Comparison of ENCODE assay signal across 10 cellular contexts in genomic region chr3:114624047-114624445, GRCh38.
DNase-seq lines count a peak whose midpoint lies in the region; ATAC-seq and TF ChIP-seq lines count a peak whose summit lies in the region.
"Had no signal": no experiment of that assay in that cellular context is flagged by ENCODE, and none has a peak within 500 bp of the region (broad histone marks: within the 10 kb centered on the region; RNA-seq: fewer than 3 reads in every experiment).

No MANE protein-coding gene starts in this region.

- H3K4me1 ChIP-seq in Caco-2 (peaks cover 11% of the 10 kb centered on the region), adrenal gland (replicated peaks in 1 of 2) (peaks cover 27 to 64% of the 10 kb centered on the region in 2 donors), heart right ventricle (peaks cover 9 to 92% (median 67%) of the 10 kb centered on the region in 9 donors)

- no peak overlapping the region for H3K4me3 Mint-ChIP-seq in Caco-2 (ENCODE audit: unreplicated experiment)

- intact Hi-C loops in Caco-2 (cut with micrococcal nuclease; ENCODE audit: unreplicated experiment) (no loop called here), adrenal gland (cut with DNase I) (no loop called here), heart right ventricle (cut with DNase I) (loop anchor here in 3 of 10 donors (5.0 to 10.0 kb wide), 4 partner anchors 172 to 521 kb away; partner anchors contain the start of gene ZBTB20 (in 1 of the 3))

- BruUV-seq in Caco-2 (replicated peaks; lab: Mats Ljungman, UMichigan), result no TSS peak

- DNase-seq in Caco-2, result no peak
- DNase-seq in adrenal gland, result peak; percentile 38 to 83 (median 56)
- peak; percentile 21 to 70 for DNase-seq in heart right ventricle
- peak; percentile 53 for DNase-seq in putamen (ENCODE audit: low spot score)
- no peak for DNase-seq in SW480 (ENCODE audit: low spot score)
- no peak for DNase-seq in activated CD8-positive, alpha-beta memory T cell treated with anti-CD3 and anti-CD28 coated beads, Interleukin-2, amount 50 U/mL, for 4 hours
- no peak for DNase-seq in central memory CD4-positive, alpha-beta T cell
- DNase-seq: retina had no signal

- H3K4me1 Mint-ChIP-seq in Caco-2 (ENCODE audit: low read depth, unreplicated experiment), result peaks cover 13% of the 10 kb centered on the region

- no peak overlapping the region for H3K4me3 ChIP-seq in Caco-2 (ENCODE audit: low read depth, low read length)
- H3K4me3 ChIP-seq in adrenal gland, result peak overlapping the region in 2 of 4 donors; percentile 30 to 58
- H3K4me3 ChIP-seq in heart right ventricle, result peak overlapping the region; percentile 23 to 59 (median 50)
- H3K4me3 ChIP-seq: K562 had no signal

- CTCF ChIA-PET in Caco-2 (lab: Charles Lee), result no interaction called here

- H3K36me3 Mint-ChIP-seq in Caco-2 (ENCODE audit: insufficient read depth, unreplicated experiment), result peaks cover 6% of the 10 kb centered on the region

- TF ChIP-seq CTCF in Caco-2 (IDR thresholded peaks at IDR 0.05; ENCODE audit: insufficient read depth in 1 of 2, low read depth in 1 of 2, low read length in 1 of 2, severe bottlenecking in 1 of 2, unreplicated experiment in 1 of 2), result no peak
- TF ChIP-seq CTCF in adrenal gland (IDR thresholded peaks at IDR 0.05), result no peak
- TF ChIP-seq CTCF in heart right ventricle (IDR thresholded peaks at IDR 0.05), result no peak

- H3K36me3 ChIP-seq in Caco-2 (ENCODE audit: control insufficient read depth, insufficient read depth, low read length) (no peaks in the 10 kb centered on the region), adrenal gland (replicated peaks in 1 of 2) (no peaks in the 10 kb centered on the region), heart right ventricle (no peaks in the 10 kb centered on the region)

- TF ChIP-seq POLR2A in adrenal gland (IDR thresholded peaks at IDR 0.05), result peak in 1 of 2 donors; percentile 46

- no peaks in the 10 kb centered on the region for H3K27me3 Mint-ChIP-seq in Caco-2 (ENCODE audit: insufficient read depth, unreplicated experiment)

- H3K27ac ChIP-seq in adrenal gland (peak overlapping the region; percentile 81 to 99 (median 95)), heart right ventricle (peak overlapping the region; percentile 88 to 98 (median 95))

- H3K9me3 Mint-ChIP-seq in Caco-2 (ENCODE audit: unreplicated experiment), result no peaks in the 10 kb centered on the region

- H3K27me3 ChIP-seq in Caco-2 (replicated peaks; ENCODE audit: control insufficient read depth, insufficient read depth, low read length) (no peaks in the 10 kb centered on the region), adrenal gland (no peaks in the 10 kb centered on the region), heart right ventricle (no peaks in the 10 kb centered on the region)

- H3K27ac Mint-ChIP-seq in Caco-2 (ENCODE audit: unreplicated experiment), result peak overlapping the region; percentile 25

- ATAC-seq in heart right ventricle (peak; percentile 85 to 95 (median 90)), GM18873 (IDR thresholded peaks at IDR 0.05; ENCODE audit: low FRiP score, unreplicated experiment) (no peak)

- no peaks in the 10 kb centered on the region for H3K9me3 ChIP-seq in Caco-2
- no peaks in the 10 kb centered on the region for H3K9me3 ChIP-seq in adrenal gland (replicated peaks in 1 of 3)
- no peaks in the 10 kb centered on the region for H3K9me3 ChIP-seq in heart right ventricle

- 2 to 15% (median 11%) methylated on average over 6 of the region's 6 CpGs for whole genome bisulfite sequencing in adrenal gland, 4 donors
- 4 to 8% methylated on average over 6 of the region's 6 CpGs for WGBS in heart right ventricle, 2 donors

- POLR2A ChIA-PET in Caco-2 (lab: Charles Lee), result no interaction called here

Comparison
In these comparisons a context has a peak if more than half of its experiments do, and no peak if none do; other contexts are left out.
1. DNase-seq: peak in adrenal gland (7 of 7), heart right ventricle (2 of 2) and putamen (single experiment); none in Caco-2 (0 of 2), SW480 (single experiment), activated CD8-positive, alpha-beta memory T cell treated with anti-CD3 and anti-CD28 coated beads, Interleukin-2, amount 50 U/mL, for 4 hours (single experiment) and central memory CD4-positive, alpha-beta T cell (single experiment).